16 cellular contexts compared by ENCODE assay signal in genomic region chr6:13457577-13457976, GRCh38. TPM values are rescaled to one million over a fixed set of nuclear protein-coding genes. Genes with fewer than 3 reads are reported as not detected.
A peak's percentile ranks its signal among the peaks of the same experiment; 100 is the strongest.
DNase-seq lines count a peak whose midpoint lies in the region; ATAC-seq and TF ChIP-seq lines count a peak whose summit lies in the region.
"Had no signal": no experiment of that assay in that cellular context is flagged by ENCODE, and none has a peak within 500 bp of the region (broad histone marks: within the 10 kb centered on the region; RNA-seq: fewer than 3 reads in every experiment).

No MANE protein-coding gene starts in this region.

- no peaks in the 10 kb centered on the region for H3K9me3 Mint-ChIP-seq in endodermal cell

- no peaks in the 10 kb centered on the region for H3K9me3 ChIP-seq in endodermal cell (ENCODE audit: control insufficient read depth, low read length)
- H3K9me3 ChIP-seq: tibial nerve had no signal

- peaks cover 7% of the 10 kb centered on the region for H3K27me3 Mint-ChIP-seq in endodermal cell (ENCODE audit: insufficient read depth)

- no peak overlapping the region for H3K4me3 ChIP-seq in endodermal cell (ENCODE audit: low read length)
- H3K4me3 ChIP-seq: tibial nerve had no signal

- WGBS in endodermal cell (ENCODE audit: insufficient coverage in 1 of 2, insufficient read length in 1 of 2), 2 experiments, result 93 to 100% methylated on average over 7 of the region's 7 CpGs

- DNase-seq in GM03348 (ENCODE audit: low spot score), result peak; percentile 39
- peak; percentile 57 for DNase-seq in NCI-H446 treated with DMSO at 0.1 percent for 48 hours (lab: John Stamatoyannopoulos, UW)
- peak; percentile 23 for DNase-seq in endodermal cell
- DNase-seq in kidney tubule cell (ENCODE audit: low spot score), result peak; percentile 47
- DNase-seq in NCI-H2081 (lab: John Stamatoyannopoulos, UW), result no peak
- DNase-seq: activated CD8-positive, alpha-beta memory T cell treated with anti-CD3 and anti-CD28 coated beads, Interleukin-2, amount 50 U/mL, for 4 hours; aorta; DMS79 treated with DMSO at 0.1 percent for 48 hours; effector CD8-positive, alpha-beta T cell; KG1; NCI-H1417; posterior cingulate gyrus had no signal

- no peak for TF ChIP-seq CTCF in endodermal cell (conservative IDR thresholded peaks at IDR 0.05)

- no peaks in the 10 kb centered on the region for H3K36me3 Mint-ChIP-seq in endodermal cell (ENCODE audit: low read depth)

- H3K27ac ChIP-seq in endodermal cell (ENCODE audit: low read depth, low read length), result no peak overlapping the region
- H3K27ac ChIP-seq: tibial nerve had no signal

- ATAC-seq in GM21528 (IDR thresholded peaks at IDR 0.05; ENCODE audit: low FRiP score, unreplicated experiment) (no peak), HG03432 (IDR thresholded peaks at IDR 0.05; ENCODE audit: unreplicated experiment) (no peak)
- ATAC-seq: SK-N-SH treated with all-trans-retinoic acid at 6 μM for 48 hours had no signal

- no peak overlapping the region for H3K27ac Mint-ChIP-seq in endodermal cell

- no peak overlapping the region for H3K4me3 Mint-ChIP-seq in endodermal cell

- H3K36me3 ChIP-seq in endodermal cell (ENCODE audit: control insufficient read depth, insufficient read depth, low read length), result no peaks in the 10 kb centered on the region
- H3K36me3 ChIP-seq: tibial nerve had no signal

- no peaks in the 10 kb centered on the region for H3K4me1 ChIP-seq in endodermal cell (ENCODE audit: control insufficient read depth, insufficient read depth, low read length)

- no peaks in the 10 kb centered on the region for H3K27me3 ChIP-seq in endodermal cell (ENCODE audit: control insufficient read depth, insufficient read depth, low read length, poor library complexity, severe bottlenecking)
- H3K27me3 ChIP-seq: tibial nerve had no signal

- H3K9ac ChIP-seq in endodermal cell (ENCODE audit: extremely low read depth, low read length, poor library complexity, severe bottlenecking), result no peak overlapping the region

- peaks cover 5% of the 10 kb centered on the region for H3K4me1 Mint-ChIP-seq in endodermal cell

RNA-seq across cellular contexts. Expression of gene GFOD1, which starts 29.8 kb away (rescaled TPM):
- total RNA-seq in endodermal cell, result 1 to 10 TPM in 1 of 2 donors, under 1 TPM in 1; 0.71 to 1.9 TPM
- 1.6 TPM for polyA plus RNA-seq in endodermal cell (2013, experiment 1 of 2)
- polyA plus RNA-seq in endodermal cell (2013, experiment 2 of 2), result 1.5 TPM

Comparison
In these comparisons a context has a peak if more than half of its experiments do, and no peak if none do; other contexts are left out.
1. DNase-seq: peak in GM03348 (single experiment), NCI-H446 treated with DMSO at 0.1 percent for 48 hours (single experiment), endodermal cell (single experiment) and kidney tubule cell (single experiment); none in NCI-H2081 (0 of 2).